Comparison of ENCODE assay signal across 1 cellular context in genomic region chr7:98877692-98878364, GRCh38.
TF ChIP-seq lines count a peak whose summit lies in the region.

No MANE protein-coding gene starts in this region.

TF ChIP-seq in liver, 16 proteins besides CTCF, POLR2A, EP300 and RAD21 (continued from another document):
- TF ChIP-seq, protein P1, sequence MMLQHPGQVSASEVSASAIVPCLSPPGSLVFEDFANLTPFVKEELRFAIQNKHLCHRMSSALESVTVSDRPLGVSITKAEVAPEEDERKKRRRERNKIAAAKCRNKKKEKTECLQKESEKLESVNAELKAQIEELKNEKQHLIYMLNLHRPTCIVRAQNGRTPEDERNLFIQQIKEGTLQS (IDR thresholded peaks at IDR 0.05), result no peak
- TF ChIP-seq HNF4G (IDR thresholded peaks at IDR 0.05) (no peak), HNF4A (conservative IDR thresholded peaks at IDR 0.05) (no peak)
- TF ChIP-seq, protein P2, sequence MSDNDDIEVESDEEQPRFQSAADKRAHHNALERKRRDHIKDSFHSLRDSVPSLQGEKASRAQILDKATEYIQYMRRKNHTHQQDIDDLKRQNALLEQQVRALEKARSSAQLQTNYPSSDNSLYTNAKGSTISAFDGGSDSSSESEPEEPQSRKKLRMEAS (IDR thresholded peaks at IDR 0.05), result no peak
